In the genomic region with DNA sequence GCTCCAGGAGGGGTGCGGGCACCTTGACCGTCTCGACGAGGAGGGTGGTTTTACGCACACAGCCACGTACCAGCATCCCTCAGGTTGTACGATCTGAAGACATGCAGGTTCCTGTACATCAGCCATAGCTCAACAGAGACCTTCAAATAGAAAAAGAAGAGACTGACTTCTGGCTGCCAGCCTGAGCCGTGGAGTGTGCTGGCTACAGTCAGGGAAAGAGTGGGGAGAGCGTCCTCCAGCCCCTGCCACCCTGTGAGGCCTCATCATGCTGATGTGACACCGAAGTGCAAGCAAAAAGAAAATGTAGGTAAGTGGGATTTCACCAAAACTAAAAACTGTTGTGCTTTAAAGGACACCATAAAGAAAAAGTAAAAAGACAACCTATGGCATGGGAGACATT, we compare ENCODE assay signal across 25 cellular contexts. TPM values are rescaled to one million over a fixed set of nuclear protein-coding genes. Genes with fewer than 3 reads are reported as not detected.
DNase-seq lines count a peak whose midpoint lies in the region; ATAC-seq and TF ChIP-seq lines count a peak whose summit lies in the region.
"Had no signal": no experiment of that assay in that cellular context is flagged by ENCODE, and none has a peak within 500 bp of the region (broad histone marks: within the 10 kb centered on the region; RNA-seq: fewer than 3 reads in every experiment).

No MANE protein-coding gene starts in this region.

- H3K4me1 ChIP-seq in heart right ventricle, result peaks cover 14 to 45% (median 42%) of the 10 kb centered on the region in 9 donors
- peaks cover 28% of the 10 kb centered on the region for H3K4me1 ChIP-seq in prostate gland (replicated peaks)
- H3K4me1 ChIP-seq in BE2C, result no peaks in the 10 kb centered on the region
- H3K4me1 ChIP-seq in OCI-LY7 (ENCODE audit: insufficient read depth, low read length, poor library complexity, severe bottlenecking), result no peaks in the 10 kb centered on the region
- H3K4me1 ChIP-seq: adrenal gland, colonic mucosa had no signal

- H2AFZ ChIP-seq in OCI-LY7 (ENCODE audit: low read length), result no peak overlapping the region
- H2AFZ ChIP-seq: PC-9 had no signal

- no peak for TF ChIP-seq CTCF in heart right ventricle (IDR thresholded peaks at IDR 0.05)
- no peak for TF ChIP-seq CTCF in prostate gland (IDR thresholded peaks at IDR 0.05)
- TF ChIP-seq CTCF in type B pancreatic cell (conservative IDR thresholded peaks at IDR 0.05), result no peak
- TF ChIP-seq CTCF in BE2C (IDR thresholded peaks at IDR 0.05; ENCODE audit: low read depth, low read length), result no peak
- no peak for TF ChIP-seq CTCF in OCI-LY7 (conservative IDR thresholded peaks at IDR 0.05; ENCODE audit: low read length)

- peak; percentile 19 for DNase-seq in Right ventricle myocardium superior
- no peak for DNase-seq in cardiac septum (ENCODE audit: low spot score)
- no peak for DNase-seq in heart right ventricle
- DNase-seq in prostate gland (ENCODE audit: low spot score), result no peak
- no peak for DNase-seq in type B pancreatic cell (ENCODE audit: extremely low spot score, unreplicated experiment)
- no peak for DNase-seq in BE2C
- no peak for DNase-seq in OCI-LY7 (ENCODE audit: low spot score)
- DNase-seq: activated CD4-positive, alpha-beta T cell treated with anti-CD3 and anti-CD28 coated beads, Interleukin-2, amount 50 U/mL, for 1 hour; activated naive CD4-positive, alpha-beta T cell treated with anti-CD3 and anti-CD28 coated beads for 36 hours; activated T-cell treated with anti-CD3 and anti-CD28 coated beads, Interleukin-2, amount 50 U/mL, for 48 hours; adrenal gland; CD8-positive, alpha-beta T cell; colonic mucosa; EL; left lung; midbrain; naive thymus-derived CD4-positive, alpha-beta T cell; NCI-H1048; NCI-H524 treated with DMSO at 0.1 percent for 48 hours; PC-9; SHP77 treated with DMSO at 0.1 percent for 48 hours; stimulated activated CD4-positive, alpha-beta T cell treated with anti-CD3 and anti-CD28 coated beads, Interleukin-12 subunit alpha, Interleukin-12 subunit beta, amount 100 ng/mL, for 4 hours; stimulated activated naive CD4-positive, alpha-beta T cell; T-helper 9 cell had no signal

- no peaks in the 10 kb centered on the region for H3K9me3 ChIP-seq in heart right ventricle
- H3K9me3 ChIP-seq in prostate gland, result no peaks in the 10 kb centered on the region
- no peaks in the 10 kb centered on the region for H3K9me3 ChIP-seq in BE2C
- H3K9me3 ChIP-seq in OCI-LY7 (ENCODE audit: low read length), result no peaks in the 10 kb centered on the region
- H3K9me3 ChIP-seq: adrenal gland, colonic mucosa, left lung had no signal

- ATAC-seq in Right ventricle myocardium superior (ENCODE audit: poor library complexity) (peak; percentile 36), heart right ventricle (peak in 1 of 8 donors; percentile 25), HG03432 (IDR thresholded peaks at IDR 0.05; ENCODE audit: unreplicated experiment) (no peak)
- ATAC-seq: CD8-positive, alpha-beta T cell; left lung; naive thymus-derived CD4-positive, alpha-beta T cell had no signal

- H3K4me3 Mint-ChIP-seq in type B pancreatic cell, result no peak overlapping the region
- H3K4me3 Mint-ChIP-seq: activated naive CD4-positive, alpha-beta T cell treated with anti-CD3 and anti-CD28 coated beads for 36 hours; CD8-positive, alpha-beta T cell; naive thymus-derived CD4-positive, alpha-beta T cell had no signal

- no peaks in the 10 kb centered on the region for H3K9me2 ChIP-seq in OCI-LY7 (ENCODE audit: insufficient read depth, low read length)

- peak overlapping the region; percentile 87 for H3K27ac Mint-ChIP-seq in type B pancreatic cell
- H3K27ac Mint-ChIP-seq: activated naive CD4-positive, alpha-beta T cell treated with anti-CD3 and anti-CD28 coated beads for 36 hours; CD8-positive, alpha-beta T cell had no signal

- no peak overlapping the region for H3K4me2 ChIP-seq in OCI-LY7 (ENCODE audit: low read length)
- H3K4me2 ChIP-seq: PC-9 had no signal

- H3K36me3 ChIP-seq in heart right ventricle (peaks cover 0 to 96% (median 20%) of the 10 kb centered on the region in 9 donors), prostate gland (no peaks in the 10 kb centered on the region), BE2C (peaks cover 27% of the 10 kb centered on the region), OCI-LY7 (ENCODE audit: insufficient read depth, low read length) (peaks cover 12% of the 10 kb centered on the region; the same call in 1 of the 2 replicates)

- CTCF ChIA-PET in OCI-LY7 (lab: Charles Lee; ENCODE audit: unreplicated experiment), result interaction anchor here (1.6 kb wide), 1 partner anchor 9 kb away, joined by 6 read pairs; no protein-coding TSS in a partner anchor

- H3K27me3 Mint-ChIP-seq in type B pancreatic cell, result no peaks in the 10 kb centered on the region
- H3K27me3 Mint-ChIP-seq: naive thymus-derived CD4-positive, alpha-beta T cell had no signal

- POLR2A ChIA-PET in OCI-LY7 (lab: Charles Lee), result no interaction called here

- peaks cover 6% of the 10 kb centered on the region for H3K4me1 Mint-ChIP-seq in type B pancreatic cell (ENCODE audit: unreplicated experiment)

- H4K20me1 ChIP-seq in OCI-LY7 (ENCODE audit: insufficient read depth, low read length), result no peaks in the 10 kb centered on the region

- H3K79me2 ChIP-seq in OCI-LY7 (ENCODE audit: insufficient read depth, low read depth, low read length), result no peaks in the 10 kb centered on the region

- H3K27me3 ChIP-seq in heart right ventricle (no peaks in the 10 kb centered on the region), prostate gland (replicated peaks; ENCODE audit: insufficient read depth) (no peaks in the 10 kb centered on the region), BE2C (no peaks in the 10 kb centered on the region)
- H3K27me3 ChIP-seq: adrenal gland, colonic mucosa, left lung had no signal

- H3K4me3 ChIP-seq in heart right ventricle (no peak overlapping the region), prostate gland (no peak overlapping the region), BE2C (ENCODE audit: low read depth, low read length) (no peak overlapping the region), OCI-LY7 (ENCODE audit: low read depth, low read length, poor library complexity, severe bottlenecking) (no peak overlapping the region)
- H3K4me3 ChIP-seq: adrenal gland, colonic mucosa, left lung, PC-9 had no signal

- no TSS peak for BruUV-seq in OCI-LY7 (replicated peaks; lab: Mats Ljungman, UMichigan)

- peaks cover 21% of the 10 kb centered on the region for H3K36me3 Mint-ChIP-seq in type B pancreatic cell

- H3K9me3 Mint-ChIP-seq in type B pancreatic cell, result no peaks in the 10 kb centered on the region
- H3K9me3 Mint-ChIP-seq: activated naive CD4-positive, alpha-beta T cell treated with anti-CD3 and anti-CD28 coated beads for 36 hours; CD8-positive, alpha-beta T cell; naive thymus-derived CD4-positive, alpha-beta T cell had no signal

- intact Hi-C loops in Right ventricle myocardium superior (cut with DNase I), result no loop called here
- intact Hi-C loops in cardiac septum (cut with DNase I), result loop anchor here (5.0 kb wide), 2 partner anchors 45 to 65 kb away; partner anchors contain the start of gene ADI1
- intact Hi-C loops in heart right ventricle (cut with DNase I), result loop anchor here in 2 of 10 donors (5.0 kb wide), 1 partner anchor 45 kb away; the partner anchor contains the start of gene ADI1 (in 2 of the 2)
- intact Hi-C loops in prostate gland (cut with DNase I), result no loop called here
- intact Hi-C loops in OCI-LY7 (cut with micrococcal nuclease; ENCODE audit: unreplicated experiment), result no loop called here

- H3K27ac ChIP-seq in heart right ventricle (peak overlapping the region in 9 of 10 donors; percentile 75 to 87 (median 78)), prostate gland (peak overlapping the region; percentile 74 to 78), OCI-LY7 (ENCODE audit: low read depth, low read length, poor library complexity, severe bottlenecking) (no peak overlapping the region)
- H3K27ac ChIP-seq: colonic mucosa, left lung, PC-9 had no signal

- no peak for TF ChIP-seq POLR2A in prostate gland (IDR thresholded peaks at IDR 0.05)

- 75 to 80% methylated on average over 10 of the region's 10 CpGs for WGBS in heart right ventricle, 2 donors
- 80% methylated on average over 10 of the region's 10 CpGs for WGBS in prostate gland

RNA-seq across cellular contexts. Expression of gene ADI1, which starts 47.0 kb away (rescaled TPM):
- total RNA-seq in Right ventricle myocardium superior (141 TPM), cardiac septum (135 TPM), heart right ventricle (100 to 1,000 TPM; 100 to 204 (median 175) TPM), prostate gland (100 to 1,000 TPM in 1 of 2 donors, 10 to 100 TPM in 1; 81.7 to 270 TPM), type B pancreatic cell (ENCODE audit: low replicate concordance) (40.0 and 54.7 TPM in 2 replicates), OCI-LY7 (2022) (22.1 and 26.2 TPM in 2 replicates)
- polyA plus RNA-seq in heart right ventricle, result 100 to 1,000 TPM in 1 of 2 donors, 10 to 100 TPM in 1; 49.2 to 126 TPM
- polyA plus RNA-seq in BE2C (2012; ENCODE audit: insufficient read depth, insufficient read length, low read depth), result 20.7 TPM
- total RNA-seq in OCI-LY7 (2014; rRNA removed; shearing (Covaris generic)), result 19.2 and 20.0 TPM in 2 replicates
